Comparison of ENCODE assay signal across 9 cellular contexts in the genomic region with DNA sequence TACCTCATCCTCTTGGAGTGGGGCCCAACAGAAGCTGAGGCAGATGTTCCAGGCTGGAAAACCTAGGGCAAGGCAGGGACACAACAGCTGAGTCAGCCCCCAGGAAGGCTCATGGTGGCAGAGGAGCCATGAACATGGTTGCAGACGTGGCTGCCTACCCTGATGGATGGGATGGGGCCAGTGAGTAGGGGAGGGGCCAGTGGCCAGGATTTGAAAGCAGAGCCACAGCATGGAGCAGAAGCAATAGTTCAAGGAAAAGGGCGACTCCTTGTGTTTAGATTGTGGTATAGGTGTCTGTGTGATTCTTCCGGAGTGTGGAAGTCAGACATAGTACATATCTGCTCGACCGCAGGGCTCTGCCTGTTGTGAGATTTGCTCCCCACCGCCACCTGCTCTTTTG. TPM values are rescaled to one million over a fixed set of nuclear protein-coding genes. Genes with fewer than 3 reads are reported as not detected.
DNase-seq lines count a peak whose midpoint lies in the region; ATAC-seq and TF ChIP-seq lines count a peak whose summit lies in the region.
"Had no signal": no experiment of that assay in that cellular context is flagged by ENCODE, and none has a peak within 500 bp of the region (broad histone marks: within the 10 kb centered on the region; RNA-seq: fewer than 3 reads in every experiment).

No MANE protein-coding gene starts in this region.

- ATAC-seq in GM19351 (IDR thresholded peaks at IDR 0.05; ENCODE audit: unreplicated experiment) (no peak), HG03175 (IDR thresholded peaks at IDR 0.05; ENCODE audit: unreplicated experiment) (no peak)

- H3K9me3 ChIP-seq in neural progenitor cell (ENCODE audit: low read depth), result no peaks in the 10 kb centered on the region

- peaks cover 3% of the 10 kb centered on the region for H3K27me3 Mint-ChIP-seq in neural progenitor cell (ENCODE audit: insufficient read depth, low read depth)
- peaks cover 1% of the 10 kb centered on the region for H3K27me3 Mint-ChIP-seq in endothelial cell (ENCODE audit: unreplicated experiment)

- no peaks in the 10 kb centered on the region for H3K36me3 ChIP-seq in neural progenitor cell

- H3K9me3 Mint-ChIP-seq in neural progenitor cell (peaks cover 3% of the 10 kb centered on the region), endothelial cell (ENCODE audit: unreplicated experiment) (no peaks in the 10 kb centered on the region)

- no peak overlapping the region for H2AFZ ChIP-seq in neural progenitor cell (replicated peaks)

- peaks cover 12% of the 10 kb centered on the region for H4K20me1 ChIP-seq in neural progenitor cell (ENCODE audit: low read depth)

- peaks cover 17% of the 10 kb centered on the region for H3F3A ChIP-seq in neural progenitor cell (ENCODE audit: low read depth)

- H3K4me1 ChIP-seq in neural progenitor cell, result peaks cover 24% of the 10 kb centered on the region

- H3K27ac ChIP-seq in neural progenitor cell, result no peak overlapping the region
- H3K27ac ChIP-seq: KMS-11 had no signal

- peaks cover 12% of the 10 kb centered on the region for H3K36me3 Mint-ChIP-seq in neural progenitor cell
- peaks cover 8% of the 10 kb centered on the region for H3K36me3 Mint-ChIP-seq in endothelial cell (ENCODE audit: low read depth, unreplicated experiment)

- no peak overlapping the region for H3K9ac ChIP-seq in neural progenitor cell
- H3K9ac ChIP-seq: KMS-11 had no signal

- no peak overlapping the region for H3K4me3 ChIP-seq in neural progenitor cell

- H3K4me1 Mint-ChIP-seq in neural progenitor cell (peaks cover 33% of the 10 kb centered on the region), endothelial cell (ENCODE audit: unreplicated experiment) (peaks cover 5% of the 10 kb centered on the region)

- no peak overlapping the region for H3K4me2 ChIP-seq in neural progenitor cell
- H3K4me2 ChIP-seq: KMS-11 had no signal

- H3K27ac Mint-ChIP-seq in neural progenitor cell, result peak overlapping the region; percentile 58
- no peak overlapping the region for H3K27ac Mint-ChIP-seq in endothelial cell (ENCODE audit: unreplicated experiment)

- DNase-seq in NCI-H69 (lab: John Stamatoyannopoulos, UW), result peak; percentile 19
- peak; percentile 48 to 81 for DNase-seq in T47D (ENCODE audit: low read depth in 1 of 2, low spot score in 1 of 2)
- peak; percentile 49 for DNase-seq in neural progenitor cell (ENCODE audit: low spot score)
- DNase-seq in activated effector memory CD4-positive, alpha-beta T cell treated with anti-CD3 and anti-CD28 coated beads, Interleukin-2, amount 50 U/mL, for 16 hours, result no peak
- DNase-seq in endothelial cell (ENCODE audit: low spot score), result no peak

- H3K4me3 Mint-ChIP-seq in neural progenitor cell (no peak overlapping the region), endothelial cell (ENCODE audit: unreplicated experiment) (no peak overlapping the region)

- peak; percentile 48 for TF ChIP-seq CTCF in GM12873 (IDR thresholded peaks at IDR 0.05; ENCODE audit: insufficient read depth, low read depth, low read length, missing control alignments)
- TF ChIP-seq CTCF in neural progenitor cell (IDR thresholded peaks at IDR 0.05), result peak; percentile 51
- TF ChIP-seq CTCF in endothelial cell (IDR thresholded peaks at IDR 0.05; ENCODE audit: unreplicated experiment), result no peak

- in situ Hi-C loops in T47D (cut with HindIII; ENCODE audit: low pct_unique_long_range_greater_than_20kb, low sequenced_read_pairs), result no loop called here

- H3K79me2 ChIP-seq in neural progenitor cell (ENCODE audit: low read depth), result peaks cover 5% of the 10 kb centered on the region

- H3K27me3 ChIP-seq in neural progenitor cell, result no peaks in the 10 kb centered on the region

RNA-seq across cellular contexts. Expression of a gene that starts 24.2 kb away (rescaled TPM):
- total RNA-seq in neural progenitor cell (ENCODE audit: low replicate concordance) (30.5 and 36.3 TPM in 2 replicates), endothelial cell (ENCODE audit: unreplicated experiment) (4.4 TPM)

Comparison
In these comparisons a context has a peak if more than half of its experiments do, and no peak if none do; other contexts are left out.
1. DNase-seq: peak in NCI-H69 (single experiment), T47D (2 of 2) and neural progenitor cell (single experiment); none in activated effector memory CD4-positive, alpha-beta T cell treated with anti-CD3 and anti-CD28 coated beads, Interleukin-2, amount 50 U/mL, for 16 hours (single experiment) and endothelial cell (single experiment).